8 cellular contexts compared by ENCODE assay signal in genomic region chr10:6579904-6580278, GRCh38. TPM values are rescaled to one million over a fixed set of nuclear protein-coding genes. Genes with fewer than 3 reads are reported as not detected.
A peak's percentile ranks its signal among the peaks of the same experiment; 100 is the strongest.
DNase-seq lines count a peak whose midpoint lies in the region; ATAC-seq, FAIRE-seq and TF ChIP-seq lines count a peak whose summit lies in the region.

TSS of gene PRKCQ (minus strand) at chr10:6580276. CDS start at chr10:6515135, 65,141 bp downstream.

- no peak for FAIRE-seq in HTR-8/SVneo (lab: Jason Lieb, UNC)

- H3K27ac ChIP-seq in layer of hippocampus (ENCODE audit: low read depth, low read length) (peak within 1 kb of the TSS; percentile 67), temporal lobe (ENCODE audit: low read depth, low read length) (peak within 1 kb of the TSS; percentile 70)

- TF ChIP-seq CTCF in astrocyte of the spinal cord (IDR thresholded peaks at IDR 0.05; ENCODE audit: low read depth, low read length): no peak

- in situ Hi-C loops in ACHN (cut with HindIII; ENCODE audit: low pct_ligation_motif_present, low pct_unique_long_range_greater_than_20kb, low sequenced_read_pairs) (no loop called here), astrocyte of the spinal cord (cut with HindIII; ENCODE audit: low sequenced_read_pairs) (no loop called here)

- DNase-seq in ACHN (peak; percentile 23), HTR-8/SVneo (ENCODE audit: insufficient read length, low spot score) (peak; percentile 26), astrocyte of the spinal cord (ENCODE audit: low read depth, low spot score) (peak; percentile 11), T1000 (lab: John Stamatoyannopoulos, UW) (no peak)

- H3K27me3 ChIP-seq in layer of hippocampus (ENCODE audit: control insufficient read depth, insufficient read depth, low read length): no peaks in the 10 kb centered on the region

- peak; percentile 26 for ATAC-seq in GM19025 (IDR thresholded peaks at IDR 0.05; ENCODE audit: low read depth, unreplicated experiment)
- no peak for ATAC-seq in activated CD4-positive, CD25-positive, alpha-beta regulatory T cell treated with anti-CD3 and anti-CD28 coated beads, Interleukin-2, amount 50 U/mL, for 24 hours

- H3K4me3 ChIP-seq in astrocyte of the spinal cord (ENCODE audit: low read depth, low read length): peak within 1 kb of the TSS; percentile 44

RNA-seq across cellular contexts. Expression of gene PRKCQ, which starts in this region (rescaled TPM):
- total RNA-seq in temporal lobe: 2.2 TPM
